Comparison of ENCODE assay signal across 25 cellular contexts in the genomic region with DNA sequence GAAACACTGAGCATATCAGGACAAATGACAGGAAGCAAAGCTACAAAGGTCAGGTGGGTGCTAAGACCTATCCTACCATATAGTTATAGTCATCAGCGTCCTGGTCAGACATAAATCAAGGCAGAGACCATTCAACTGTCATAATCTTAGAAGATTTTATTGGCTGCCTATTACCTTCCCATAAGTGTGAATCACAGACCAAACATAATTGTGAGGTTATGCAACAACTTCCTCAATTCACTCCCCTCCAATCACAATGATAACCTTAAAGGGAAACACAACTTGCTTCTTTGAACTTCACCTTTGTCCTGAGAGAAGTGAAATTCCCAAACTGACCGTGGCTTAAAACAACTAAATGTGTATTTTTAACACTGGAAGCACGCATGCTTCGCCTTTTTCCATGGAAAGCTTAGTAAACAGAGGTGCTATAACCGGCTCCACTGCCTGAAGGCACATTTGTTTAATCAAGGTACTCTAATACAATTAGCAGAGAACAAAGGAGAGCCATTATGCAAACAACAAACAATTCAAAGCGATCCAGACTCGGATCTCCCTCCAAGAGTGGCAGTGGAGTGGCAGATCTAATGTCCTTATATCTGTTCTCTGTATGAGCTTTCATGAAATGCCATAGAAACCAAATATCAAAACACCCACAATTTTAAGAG.
DNase-seq lines count a peak whose midpoint lies in the region; FAIRE-seq and TF ChIP-seq lines count a peak whose summit lies in the region.
"Had no signal": no experiment of that assay in that cellular context is flagged by ENCODE, and none has a peak within 500 bp of the region (broad histone marks: within the 10 kb centered on the region; RNA-seq: fewer than 3 reads in every experiment).

No MANE protein-coding gene starts in this region.

- no peak for TF ChIP-seq EP300 in H1 (IDR thresholded peaks at IDR 0.05; ENCODE audit: borderline replicate concordance in 1 of 2, low read depth in 2 of 2, low read length in 2 of 2)
- TF ChIP-seq EP300 in transverse colon (IDR thresholded peaks at IDR 0.05; ENCODE audit: low read depth) = no peak

- no peak overlapping the region for H2BK20ac ChIP-seq in H1 (ENCODE audit: low read length)

- no peak overlapping the region for H3K4me2 ChIP-seq in H1 (ENCODE audit: insufficient read depth in 1 of 2, low read depth in 2 of 2, low read length in 2 of 2)
- H3K4me2 ChIP-seq: KMS-11 had no signal

- H3K4me3 ChIP-seq in H1 (ENCODE audit: extremely low read depth in 1 of 4, insufficient read depth in 2 of 4, low read depth in 3 of 4, low read length in 4 of 4) = no peak overlapping the region
- no peak overlapping the region for H3K4me3 ChIP-seq in transverse colon
- no peak overlapping the region for H3K4me3 ChIP-seq in MG63
- H3K4me3 ChIP-seq: esophagus muscularis mucosa had no signal

- H4K91ac ChIP-seq in H1 (replicated peaks; ENCODE audit: insufficient read length, low read length) = no peak overlapping the region

- H4K5ac ChIP-seq in H1 (ENCODE audit: insufficient read length, low read depth, low read length) = no peak overlapping the region

- H3K9me3 ChIP-seq in H1 (ENCODE audit: insufficient read depth in 2 of 2, low read depth in 1 of 2, low read length in 1 of 2) (no peaks in the 10 kb centered on the region), transverse colon (peaks cover 0 to 3% of the 10 kb centered on the region in 2 donors), MG63 (no peaks in the 10 kb centered on the region)
- H3K9me3 ChIP-seq: BE2C had no signal

- no peak overlapping the region for H3K14ac ChIP-seq in H1 (ENCODE audit: insufficient read length)

- no peak for TF ChIP-seq POLR2A in H1 (IDR thresholded peaks at IDR 0.05; ENCODE audit: control extremely low read depth in 1 of 2, low read depth in 2 of 2, low read length in 2 of 2)
- no peak for TF ChIP-seq POLR2A in transverse colon (IDR thresholded peaks at IDR 0.05)

- H3K23me2 ChIP-seq in H1 (ENCODE audit: low read depth, low read length) = no peaks in the 10 kb centered on the region

- H3K4me1 ChIP-seq in H1 (replicated peaks in 1 of 4; ENCODE audit: control insufficient read depth in 3 of 4, insufficient read depth in 4 of 4, low read length in 3 of 4) (0 out of 7 replicates have a peak, but pooled peaks cover 0 to 4% (median 0%) of the 10 kb centered on the region in 4 experiments), transverse colon (peaks cover 0 to 22% (median 7%) of the 10 kb centered on the region in 4 donors)
- H3K4me1 ChIP-seq: BE2C, esophagus muscularis mucosa had no signal

- in situ Hi-C loops in transverse colon (cut with MboI; ENCODE audit: low pct_ligation_motif_present in 1 of 4, low pct_unique_long_range_greater_than_20kb in 1 of 4, low sequenced_read_pairs in 3 of 4) = no loop called here

- no peak overlapping the region for H3K9ac ChIP-seq in H1 (replicated peaks in 1 of 4; ENCODE audit: extremely low read depth in 1 of 4, low read depth in 3 of 4, low read length in 3 of 4)
- H3K9ac ChIP-seq: KMS-11 had no signal

- intact Hi-C loops in transverse colon (cut with DNase I; ENCODE audit: low total_unique reads) = no loop called here

- H3K56ac ChIP-seq in H1 (replicated peaks; ENCODE audit: insufficient read length, low read depth, low read length) = no peak overlapping the region

- H3K18ac ChIP-seq in H1 (ENCODE audit: extremely low read depth, low read length) = no peak overlapping the region

- POLR2A ChIA-PET in H1 (lab: Charles Lee; ENCODE audit: partially characterized antibody) = no interaction called here

- no peak for TF ChIP-seq CTCF in H1 (IDR thresholded peaks at IDR 0.05; ENCODE audit: control extremely low read depth in 1 of 3, insufficient read depth in 1 of 3, low read depth in 1 of 3, low read length in 3 of 3)
- TF ChIP-seq CTCF in transverse colon (IDR thresholded peaks at IDR 0.05) = no peak

- no peaks in the 10 kb centered on the region for H3K79me2 ChIP-seq in H1 (ENCODE audit: control insufficient read depth in 1 of 2, insufficient read depth in 2 of 2, low read length in 2 of 2)

- no peak overlapping the region for H2BK15ac ChIP-seq in H1 (ENCODE audit: low read length)

- H2BK12ac ChIP-seq in H1 (ENCODE audit: low read depth, low read length) = no peak overlapping the region

- FAIRE-seq in H1 (lab: Jason Lieb, UNC) = no peak
- FAIRE-seq: D721Med had no signal

- H3K27ac ChIP-seq in H1 (ENCODE audit: low read depth, low read length) (no peak overlapping the region), transverse colon (peak overlapping the region; percentile 70 to 82 (median 76))
- H3K27ac ChIP-seq: esophagus muscularis mucosa, HL-60, KMS-11 had no signal

- H3K23ac ChIP-seq in H1 (ENCODE audit: insufficient read length) = no peak overlapping the region

- H3K27me3 ChIP-seq in H1 (replicated peaks in 1 of 4; ENCODE audit: control insufficient read depth in 3 of 4, extremely low read depth in 1 of 4, insufficient read depth in 3 of 4, low read length in 3 of 4) (peaks cover 0 to 31% (median 13%) of the 10 kb centered on the region in 4 experiments; a peak in 6 of 7 replicates), transverse colon (no peaks in the 10 kb centered on the region), MG63 (peaks cover 10% of the 10 kb centered on the region)
- H3K27me3 ChIP-seq: BE2C, esophagus muscularis mucosa had no signal

- no peak for TF ChIP-seq RAD21 in H1 (IDR thresholded peaks at IDR 0.05 in 1 of 2, conservative IDR thresholded peaks at IDR 0.05 in 1 of 2; ENCODE audit: low read depth in 2 of 2, low read length in 2 of 2)

- no peak overlapping the region for H2BK5ac ChIP-seq in H1 (ENCODE audit: low read depth, low read length)

- DNase-seq in NCI-H146 (lab: John Stamatoyannopoulos, UW) (peak; percentile 14), NCI-H146 treated with DMSO at 0.1 percent for 48 hours (lab: John Stamatoyannopoulos, UW; ENCODE audit: unreplicated experiment) (no peak), NCI-H748 treated with DMSO at 0.1 percent for 48 hours (lab: John Stamatoyannopoulos, UW) (peak; percentile 82), H1 (ENCODE audit: low read depth in 1 of 2, low spot score in 2 of 2) (no peak), transverse colon (no peak), H4 (ENCODE audit: low spot score) (no peak), islet precursor cell (no peak), MG63 (no peak)
- DNase-seq: 8988T; activated CD4-positive, alpha-beta T cell treated with anti-CD3 and anti-CD28 coated beads, Interleukin-2, amount 50 U/mL, for 4 hours; activated T-cell treated with anti-CD3 and anti-CD28 coated beads for 4 hours; BE2C; glutamatergic neuron; GOT3; immature natural killer cell; natural killer cell; NCI-H2081; NCI-H526; stimulated activated CD4-positive, alpha-beta T cell treated with anti-CD3 and anti-CD28 coated beads, Interleukin-12 subunit alpha, Interleukin-12 subunit beta, amount 100 ng/mL, for 4 hours; SW 1271; trophoblast cell had no signal

- no peak overlapping the region for H4K8ac ChIP-seq in H1 (ENCODE audit: extremely low read depth, insufficient read depth, low read length)

- H3K79me1 ChIP-seq in H1 (ENCODE audit: low read depth, low read length) = no peaks in the 10 kb centered on the region

- WGBS in H1 (ENCODE audit: extremely low coverage in 1 of 2, insufficient coverage in 1 of 2, insufficient read length in 1 of 2, insufficient replicate concordance in 2 of 2, low coverage in 1 of 2, low lambda C conversion rate in 2 of 2, missing lambda C conversion rate in 1 of 2), 2 experiments = 55% methylated on average over 7 of the region's 7 CpGs; no CpG with 5 or more reads in 1 of the 2 experiments
- 8 to 14% methylated on average over 7 of the region's 7 CpGs for WGBS in transverse colon (ENCODE audit: low coverage in 1 of 2), 2 donors

- H2AK5ac ChIP-seq in H1 (ENCODE audit: low read depth, low read length) = no peak overlapping the region

- CTCF ChIA-PET in H1 (lab: Charles Lee; ENCODE audit: partially characterized antibody) = no interaction called here

- no peaks in the 10 kb centered on the region for H4K20me1 ChIP-seq in H1 (replicated peaks in 1 of 2; ENCODE audit: control insufficient read depth in 1 of 2, insufficient read depth in 2 of 2, low read length in 2 of 2)

- no peak overlapping the region for H2AFZ ChIP-seq in H1 (ENCODE audit: low read length)

- no peak overlapping the region for H3K4ac ChIP-seq in H1 (replicated peaks; ENCODE audit: insufficient read length, low read depth, low read length)

- H2BK120ac ChIP-seq in H1 (replicated peaks; ENCODE audit: low read depth, low read length) = no peak overlapping the region

- no peaks in the 10 kb centered on the region for H3K36me3 ChIP-seq in H1 (ENCODE audit: control insufficient read depth in 2 of 4, insufficient read depth in 4 of 4, low read length in 3 of 4)
- no peaks in the 10 kb centered on the region for H3K36me3 ChIP-seq in transverse colon
- no peaks in the 10 kb centered on the region for H3K36me3 ChIP-seq in MG63
- H3K36me3 ChIP-seq: BE2C, esophagus muscularis mucosa had no signal

TF ChIP-seq in H1, 55 proteins besides CTCF, POLR2A, EP300 and RAD21:
- TF ChIP-seq NANOG (IDR thresholded peaks at IDR 0.05; ENCODE audit: insufficient read depth, low read depth, low read length, poor library complexity, severe bottlenecking) (peak; percentile 72), SP2 (IDR thresholded peaks at IDR 0.05; ENCODE audit: low read length) (no peak)
- TF ChIP-seq, protein P1, sequence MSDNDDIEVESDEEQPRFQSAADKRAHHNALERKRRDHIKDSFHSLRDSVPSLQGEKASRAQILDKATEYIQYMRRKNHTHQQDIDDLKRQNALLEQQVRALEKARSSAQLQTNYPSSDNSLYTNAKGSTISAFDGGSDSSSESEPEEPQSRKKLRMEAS (IDR thresholded peaks at IDR 0.05) = no peak

Comparison
In these comparisons a context has a peak if more than half of its experiments do, and no peak if none do; other contexts are left out.
1. DNase-seq: peak in NCI-H146 (single experiment) and NCI-H748 treated with DMSO at 0.1 percent for 48 hours (single experiment); none in NCI-H146 treated with DMSO at 0.1 percent for 48 hours (single experiment), H1 (0 of 2), transverse colon (single experiment), H4 (single experiment), islet precursor cell (single experiment) and MG63 (single experiment).